1 cellular context compared by ENCODE assay signal in genomic region chr6:33320315-33321181, GRCh38.
A peak's percentile ranks its signal among the peaks of the same experiment; 100 is the strongest.
TF ChIP-seq lines count a peak whose summit lies in the region.

No MANE protein-coding gene starts in this region.

TF ChIP-seq in IMR-90, 13 proteins besides CTCF, POLR2A, EP300 and RAD21:
- TF ChIP-seq RCOR1 (IDR thresholded peaks at IDR 0.05; ENCODE audit: insufficient replicate concordance, low read length) (no peak), NFE2L2 (IDR thresholded peaks at IDR 0.05; ENCODE audit: low read depth, low read length) (peak; percentile 55; the same call in 1 of the 2 replicates), BHLHE40 (IDR thresholded peaks at IDR 0.05; ENCODE audit: low read depth, low read length) (0 out of 2 replicates have a peak, but pooled peaks have one; percentile 4), MAZ (IDR thresholded peaks at IDR 0.05; ENCODE audit: borderline replicate concordance, low read depth, low read length) (0 out of 2 replicates have a peak, but pooled peaks have one; percentile 0), ELK1 (IDR thresholded peaks at IDR 0.05; ENCODE audit: borderline replicate concordance, low read depth, low read length) (no peak), MAFK (IDR thresholded peaks at IDR 0.05; ENCODE audit: low read depth, low read length) (peak; percentile 24; the same call in 1 of the 2 replicates), CEBPB (IDR thresholded peaks at IDR 0.05; ENCODE audit: low read depth, low read length) (peak; percentile 98)
